In the genomic region with DNA sequence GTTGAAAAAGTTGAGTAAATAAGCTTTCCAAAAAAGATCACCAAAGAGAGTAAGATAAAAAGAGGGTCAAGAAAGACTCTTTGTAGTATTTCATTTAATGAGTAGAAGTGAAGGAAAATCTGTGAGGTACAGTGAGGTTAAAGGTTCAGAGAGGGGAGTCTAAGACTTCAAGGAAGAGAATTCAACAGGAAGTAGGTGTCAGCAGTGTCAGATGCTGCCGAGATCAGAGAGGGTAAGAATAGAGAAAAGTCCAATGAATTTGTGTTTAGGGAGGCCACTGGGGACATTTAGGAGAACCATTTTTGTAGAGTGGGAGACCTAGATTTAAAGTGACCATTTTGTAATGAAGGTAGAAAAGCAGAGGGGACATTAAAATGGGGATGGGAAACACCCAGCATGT, we compare ENCODE assay signal across 16 cellular contexts.
DNase-seq lines count a peak whose midpoint lies in the region; ATAC-seq and TF ChIP-seq lines count a peak whose summit lies in the region.
"Had no signal": no experiment of that assay in that cellular context is flagged by ENCODE, and none has a peak within 500 bp of the region (broad histone marks: within the 10 kb centered on the region; RNA-seq: fewer than 3 reads in every experiment).

No MANE protein-coding gene starts in this region.

- TF ChIP-seq CTCF in nephron progenitor cell (IDR thresholded peaks at IDR 0.05) = no peak
- TF ChIP-seq CTCF in left lung (IDR thresholded peaks at IDR 0.05) = no peak

- no peak for ATAC-seq in activated CD4-positive, alpha-beta T cell treated with anti-CD3 and anti-CD28 coated beads for 36 hours
- ATAC-seq in GM18867 (IDR thresholded peaks at IDR 0.05; ENCODE audit: unreplicated experiment) (no peak), left lung (no peak)
- ATAC-seq: heart right ventricle had no signal

- DNase-seq in activated CD4-positive, alpha-beta T cell treated with anti-CD3 and anti-CD28 coated beads for 36 hours = no peak
- no peak for DNase-seq in activated CD4-positive, alpha-beta T cell treated with anti-CD3 and anti-CD28 coated beads for 1 hour
- peak; percentile 42 for DNase-seq in Jurkat, Clone E6-1 (ENCODE audit: low read depth, low spot score)
- DNase-seq in activated naive CD8-positive, alpha-beta T cell treated with anti-CD3 and anti-CD28 coated beads for 36 hours = no peak
- DNase-seq in nephron progenitor cell = no peak
- DNase-seq in left lung = no peak
- DNase-seq in dermis blood vessel endothelial cell = no peak
- DNase-seq: Calu3, heart right ventricle, kidney, NCI-H1694, NCI-H524 treated with DMSO at 0.1 percent for 48 hours, posterior cingulate gyrus had no signal

- no peak overlapping the region for H3K27ac ChIP-seq in left lung
- H3K27ac ChIP-seq: HL-60 had no signal

- H3K27me3 Mint-ChIP-seq in activated CD4-positive, alpha-beta T cell treated with anti-CD3 and anti-CD28 coated beads for 36 hours = peaks cover 1% of the 10 kb centered on the region
- H3K27me3 Mint-ChIP-seq in activated naive CD8-positive, alpha-beta T cell treated with anti-CD3 and anti-CD28 coated beads for 36 hours = no peaks in the 10 kb centered on the region
- peaks cover 2% of the 10 kb centered on the region for H3K27me3 Mint-ChIP-seq in nephron progenitor cell (ENCODE audit: low read depth, poor library complexity)
- H3K27me3 Mint-ChIP-seq: brain had no signal

- peak overlapping the region; percentile 78 for H3K27ac Mint-ChIP-seq in activated CD4-positive, alpha-beta T cell treated with anti-CD3 and anti-CD28 coated beads for 36 hours
- H3K27ac Mint-ChIP-seq in activated naive CD8-positive, alpha-beta T cell treated with anti-CD3 and anti-CD28 coated beads for 36 hours = peak overlapping the region; percentile 88
- peak overlapping the region; percentile 20 for H3K27ac Mint-ChIP-seq in nephron progenitor cell

- no peaks in the 10 kb centered on the region for H3K9me3 ChIP-seq in left lung
- H3K9me3 ChIP-seq: heart right ventricle had no signal

- peak overlapping the region; percentile 15 for H3K4me3 ChIP-seq in Jurkat, Clone E6-1 (ENCODE audit: low read length)
- no peak overlapping the region for H3K4me3 ChIP-seq in left lung
- H3K4me3 ChIP-seq: heart right ventricle had no signal

- POLR2A ChIA-PET in activated CD4-positive, alpha-beta T cell treated with anti-CD3 and anti-CD28 coated beads for 36 hours (lab: Charles Lee) = no interaction called here

- no peaks in the 10 kb centered on the region for H3K4me1 ChIP-seq in left lung

- H3K36me3 ChIP-seq in left lung = no peaks in the 10 kb centered on the region
- H3K36me3 ChIP-seq: heart right ventricle had no signal

- H3K27me3 ChIP-seq in left lung = no peaks in the 10 kb centered on the region

- CTCF ChIA-PET in activated CD4-positive, alpha-beta T cell treated with anti-CD3 and anti-CD28 coated beads for 36 hours (lab: Charles Lee) = interaction anchor here (0.5 kb wide), 1 partner anchor 164 kb away, joined by 3 read pairs; no protein-coding TSS in a partner anchor

- no peaks in the 10 kb centered on the region for H3K36me3 Mint-ChIP-seq in activated CD4-positive, alpha-beta T cell treated with anti-CD3 and anti-CD28 coated beads for 36 hours (ENCODE audit: low read depth)
- H3K36me3 Mint-ChIP-seq in activated naive CD8-positive, alpha-beta T cell treated with anti-CD3 and anti-CD28 coated beads for 36 hours = no peaks in the 10 kb centered on the region
- no peaks in the 10 kb centered on the region for H3K36me3 Mint-ChIP-seq in nephron progenitor cell (ENCODE audit: low read depth)
- H3K36me3 Mint-ChIP-seq: brain had no signal

- intact Hi-C loops in activated CD4-positive, alpha-beta T cell treated with anti-CD3 and anti-CD28 coated beads for 36 hours (cut with DNase I, micrococcal nuclease) = loop anchor here in 1 of 2 experiments (5.0 kb wide), 2 partner anchors 40 to 70 kb away; a partner anchor contains a TSS
- intact Hi-C loops in left lung (cut with DNase I) = no loop called here

- H3K4me1 Mint-ChIP-seq in activated CD4-positive, alpha-beta T cell treated with anti-CD3 and anti-CD28 coated beads for 36 hours = peaks cover 55% of the 10 kb centered on the region
- peaks cover 51% of the 10 kb centered on the region for H3K4me1 Mint-ChIP-seq in activated naive CD8-positive, alpha-beta T cell treated with anti-CD3 and anti-CD28 coated beads for 36 hours
- H3K4me1 Mint-ChIP-seq in nephron progenitor cell = peaks cover 28% of the 10 kb centered on the region

- H3K4me3 Mint-ChIP-seq in activated CD4-positive, alpha-beta T cell treated with anti-CD3 and anti-CD28 coated beads for 36 hours = peak overlapping the region; percentile 20
- H3K4me3 Mint-ChIP-seq in activated naive CD8-positive, alpha-beta T cell treated with anti-CD3 and anti-CD28 coated beads for 36 hours = peak overlapping the region; percentile 72
- no peak overlapping the region for H3K4me3 Mint-ChIP-seq in nephron progenitor cell
- H3K4me3 Mint-ChIP-seq: brain had no signal

- H3K9me3 Mint-ChIP-seq in activated CD4-positive, alpha-beta T cell treated with anti-CD3 and anti-CD28 coated beads for 36 hours (ENCODE audit: low read depth) = no peaks in the 10 kb centered on the region
- no peaks in the 10 kb centered on the region for H3K9me3 Mint-ChIP-seq in activated naive CD8-positive, alpha-beta T cell treated with anti-CD3 and anti-CD28 coated beads for 36 hours
- no peaks in the 10 kb centered on the region for H3K9me3 Mint-ChIP-seq in nephron progenitor cell
- H3K9me3 Mint-ChIP-seq: brain had no signal

Comparison
In these comparisons a context has a peak if more than half of its experiments do, and no peak if none do; other contexts are left out.
1. H3K27ac Mint-ChIP-seq: peak in every context shown above with its lines; median percentile 88 in activated naive CD8-positive, alpha-beta T cell treated with anti-CD3 and anti-CD28 coated beads for 36 hours; 78 in activated CD4-positive, alpha-beta T cell treated with anti-CD3 and anti-CD28 coated beads for 36 hours; 20 in nephron progenitor cell.